8 cellular contexts compared by ENCODE assay signal in genomic region chr5:74767579-74767913, GRCh38. TPM values are rescaled to one million over a fixed set of nuclear protein-coding genes. Genes with fewer than 3 reads are reported as not detected.
DNase-seq lines count a peak whose midpoint lies in the region; ATAC-seq and TF ChIP-seq lines count a peak whose summit lies in the region.

No MANE protein-coding gene starts in this region.

- no peaks in the 10 kb centered on the region for H3K9me3 Mint-ChIP-seq in type B pancreatic cell

- no peak for TF ChIP-seq CTCF in RWPE2 (IDR thresholded peaks at IDR 0.05; ENCODE audit: poor library complexity, severe bottlenecking)
- no peak for TF ChIP-seq CTCF in lower leg skin (IDR thresholded peaks at IDR 0.05)
- no peak for TF ChIP-seq CTCF in type B pancreatic cell (conservative IDR thresholded peaks at IDR 0.05)

- intact Hi-C loops in lower leg skin (cut with DNase I; ENCODE audit: low total_unique reads) = no loop called here

- DNase-seq in RWPE2 (ENCODE audit: low spot score) (no peak), dermis blood vessel endothelial cell (peak; percentile 58), lower leg skin (ENCODE audit: low spot score in 2 of 2) (peak in 1 of 2 donors; percentile 19), type B pancreatic cell (ENCODE audit: extremely low spot score, unreplicated experiment) (no peak), activated gamma-delta T cell (lab: John Stamatoyannopoulos, UW) (no peak)

- no peak for TF ChIP-seq POLR2A in lower leg skin (IDR thresholded peaks at IDR 0.05)

- H3K9me3 ChIP-seq in BLaER1 treated with 17β-estradiol and CSF1 and Interleukin-3, amounts not matched to agents 10 nM and 100 nM (replicated peaks in 1 of 11) = no peaks in the 10 kb centered on the region
- H3K9me3 ChIP-seq in RWPE2 (ENCODE audit: severe bottlenecking) = no peaks in the 10 kb centered on the region

- peak overlapping the region; percentile 91 for H3K27ac Mint-ChIP-seq in type B pancreatic cell

- H3K4me1 Mint-ChIP-seq in type B pancreatic cell (ENCODE audit: unreplicated experiment) = peaks cover 12% of the 10 kb centered on the region

- H3K4me2 ChIP-seq in BLaER1 treated with 17β-estradiol and CSF1 and Interleukin-3, amounts not matched to agents 10 nM and 100 nM = peak overlapping the region; percentile 76 to 92 (median 88)

- H4K20me1 ChIP-seq in BLaER1 treated with 17β-estradiol and CSF1 and Interleukin-3, amounts not matched to agents 10 nM and 100 nM = peaks cover 0 to 45% (median 16%) of the 10 kb centered on the region in 11 experiments; a peak in 13 of 22 replicates

- peaks cover 45 to 71% (median 52%) of the 10 kb centered on the region in 11 experiments for H3K36me3 ChIP-seq in BLaER1 treated with 17β-estradiol and CSF1 and Interleukin-3, amounts not matched to agents 10 nM and 100 nM
- peaks cover 62% of the 10 kb centered on the region for H3K36me3 ChIP-seq in RWPE2 (ENCODE audit: low read depth)

- H3K36me3 Mint-ChIP-seq in type B pancreatic cell = peaks cover 14% of the 10 kb centered on the region

- H3K27me3 ChIP-seq in BLaER1 treated with 17β-estradiol and CSF1 and Interleukin-3, amounts not matched to agents 10 nM and 100 nM = no peaks in the 10 kb centered on the region
- H3K27me3 ChIP-seq in RWPE2 (ENCODE audit: insufficient read depth, poor library complexity, severe bottlenecking) = no peaks in the 10 kb centered on the region

- H3K27me3 Mint-ChIP-seq in type B pancreatic cell = no peaks in the 10 kb centered on the region

- peak overlapping the region; percentile 62 to 93 (median 83); a peak in 21 of 22 replicates for H3K27ac ChIP-seq in BLaER1 treated with 17β-estradiol and CSF1 and Interleukin-3, amounts not matched to agents 10 nM and 100 nM
- H3K27ac ChIP-seq in RWPE2 (ENCODE audit: poor library complexity, severe bottlenecking) = peak overlapping the region; percentile 97

- peak overlapping the region; percentile 67 to 98 (median 88) for H3K4me3 ChIP-seq in BLaER1 treated with 17β-estradiol and CSF1 and Interleukin-3, amounts not matched to agents 10 nM and 100 nM
- H3K4me3 ChIP-seq in RWPE2 (ENCODE audit: severe bottlenecking) (peak overlapping the region; percentile 75), lower leg skin (ENCODE audit: low read depth, poor library complexity, severe bottlenecking) (peak overlapping the region; percentile 97)

- peak overlapping the region; percentile 84 to 94 (median 87) for H3K9ac ChIP-seq in BLaER1 treated with 17β-estradiol and CSF1 and Interleukin-3, amounts not matched to agents 10 nM and 100 nM

- WGBS in lower leg skin, 2 donors = 0% methylated on average over 9 of the region's 9 CpGs

- H3K4me3 Mint-ChIP-seq in type B pancreatic cell = peak overlapping the region; percentile 100

- peaks cover 21 to 31% (median 26%) of the 10 kb centered on the region in 10 experiments for H3K4me1 ChIP-seq in BLaER1 treated with 17β-estradiol and CSF1 and Interleukin-3, amounts not matched to agents 10 nM and 100 nM
- peaks cover 29% of the 10 kb centered on the region for H3K4me1 ChIP-seq in RWPE2 (ENCODE audit: insufficient read depth, poor library complexity, severe bottlenecking)

- ATAC-seq in GM18517 (IDR thresholded peaks at IDR 0.05; ENCODE audit: unreplicated experiment) (peak; percentile 13), HG03039 (IDR thresholded peaks at IDR 0.05; ENCODE audit: unreplicated experiment) (peak; percentile 19), RWPE2 (ENCODE audit: low read depth) (peak; percentile 28)

RNA-seq across cellular contexts. Expression of gene NSA2, which starts 0.5 kb away (rescaled TPM):
- total RNA-seq in dermis blood vessel endothelial cell = 78.1 and 101 TPM in 2 replicates
- total RNA-seq in lower leg skin = 100 to 1,000 TPM in 1 of 4 donors, 10 to 100 TPM in 3; 78.0 to 128 (median 85.3) TPM
- 73.5 and 77.2 TPM in 2 replicates for total RNA-seq in type B pancreatic cell (ENCODE audit: low replicate concordance)

RNA-seq across cellular contexts. Expression of gene GFM2, which starts 0.6 kb away (rescaled TPM):
- total RNA-seq in dermis blood vessel endothelial cell = 41.2 and 49.2 TPM in 2 replicates
- 10 to 100 TPM; 16.7 to 19.9 (median 19.6) TPM for total RNA-seq in lower leg skin
- 30.9 and 32.0 TPM in 2 replicates for total RNA-seq in type B pancreatic cell (ENCODE audit: low replicate concordance)
